In the genomic region with DNA sequence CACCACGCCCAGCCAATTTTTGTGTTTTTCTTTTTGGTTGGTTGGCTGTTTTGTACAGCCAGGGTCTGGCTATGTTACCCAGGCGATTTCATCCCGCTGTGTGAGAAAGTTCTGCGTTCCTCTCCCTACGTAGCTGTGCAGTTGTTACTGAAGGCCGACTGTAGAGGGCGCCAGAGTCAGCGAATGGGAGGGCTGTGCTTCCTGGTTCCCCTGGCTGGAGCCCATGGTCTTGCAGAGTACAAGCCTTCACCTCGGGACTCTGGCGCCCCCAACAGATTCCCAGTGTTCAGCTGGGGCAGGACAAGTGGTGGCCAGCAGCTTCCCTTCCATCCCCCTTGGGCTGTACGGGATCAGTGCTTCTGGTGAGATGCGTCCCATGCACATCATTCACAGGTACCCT, we compare ENCODE assay signal across 8 cellular contexts. TPM values are rescaled to one million over a fixed set of nuclear protein-coding genes. Genes with fewer than 3 reads are reported as not detected.
DNase-seq lines count a peak whose midpoint lies in the region; ATAC-seq and TF ChIP-seq lines count a peak whose summit lies in the region.

No MANE protein-coding gene starts in this region.

- H3K4me1 ChIP-seq in Peyer's patch = no peaks in the 10 kb centered on the region

- TF ChIP-seq CTCF in Peyer's patch (IDR thresholded peaks at IDR 0.05) = no peak

- no peak overlapping the region for H3K27ac Mint-ChIP-seq in activated naive CD4-positive, alpha-beta T cell treated with anti-CD3 and anti-CD28 coated beads, Interleukin-2, amount 50 U/mL, for 72 hours

- H3K36me3 Mint-ChIP-seq in activated naive CD4-positive, alpha-beta T cell treated with anti-CD3 and anti-CD28 coated beads, Interleukin-2, amount 50 U/mL, for 72 hours = no peaks in the 10 kb centered on the region

- no peaks in the 10 kb centered on the region for H3K36me3 ChIP-seq in Peyer's patch

- DNase-seq in activated T-cell treated with anti-CD3 and anti-CD28 coated beads for 24 hours (ENCODE audit: low read depth) = peak; percentile 19
- DNase-seq in activated T-cell treated with anti-CD3 and anti-CD28 coated beads, Interleukin-2, amount 50 U/mL, for 1 hour = no peak
- peak; percentile 65 for DNase-seq in NAMALWA (ENCODE audit: low spot score)
- peak in 1 of 2 donors; percentile 54 for DNase-seq in activated naive CD4-positive, alpha-beta T cell treated with anti-CD3 and anti-CD28 coated beads, Interleukin-2, amount 50 U/mL, for 72 hours (ENCODE audit: low spot score in 2 of 2)
- peak; percentile 5 for DNase-seq in stimulated activated CD4-positive, alpha-beta T cell treated with anti-CD3 and anti-CD28 coated beads, Interleukin-4, amount 100 ng/mL, for 24 hours
- DNase-seq in DMS153 (lab: John Stamatoyannopoulos, UW) = no peak
- no peak for DNase-seq in NCI-H1436 treated with DMSO at 0.1 percent for 48 hours (lab: John Stamatoyannopoulos, UW)
- no peak for DNase-seq in Peyer's patch

- no peak for TF ChIP-seq POLR2A in Peyer's patch (IDR thresholded peaks at IDR 0.05)

- H3K9me3 Mint-ChIP-seq in activated naive CD4-positive, alpha-beta T cell treated with anti-CD3 and anti-CD28 coated beads, Interleukin-2, amount 50 U/mL, for 72 hours = no peaks in the 10 kb centered on the region

- ATAC-seq in activated naive CD4-positive, alpha-beta T cell treated with anti-CD3 and anti-CD28 coated beads, Interleukin-2, amount 50 U/mL, for 72 hours = peak; percentile 36 to 47

- no peak overlapping the region for H3K4me3 ChIP-seq in Peyer's patch

- H3K9me3 ChIP-seq in Peyer's patch = no peaks in the 10 kb centered on the region

- H3K27me3 ChIP-seq in Peyer's patch = no peaks in the 10 kb centered on the region

- H3K27ac ChIP-seq in Peyer's patch = no peak overlapping the region

RNA-seq across cellular contexts. Expression of a gene that starts 5.6 kb away (rescaled TPM):
- not detected for total RNA-seq in activated naive CD4-positive, alpha-beta T cell treated with anti-CD3 and anti-CD28 coated beads, Interleukin-2, amount 50 U/mL, for 72 hours
- total RNA-seq in Peyer's patch = not detected

Comparison
In these comparisons a context has a peak if more than half of its experiments do, and no peak if none do; other contexts are left out.
1. DNase-seq: peak in activated T-cell treated with anti-CD3 and anti-CD28 coated beads for 24 hours (single experiment), NAMALWA (single experiment) and stimulated activated CD4-positive, alpha-beta T cell treated with anti-CD3 and anti-CD28 coated beads, Interleukin-4, amount 100 ng/mL, for 24 hours (single experiment); none in activated T-cell treated with anti-CD3 and anti-CD28 coated beads, Interleukin-2, amount 50 U/mL, for 1 hour (single experiment), DMS153 (single experiment), NCI-H1436 treated with DMSO at 0.1 percent for 48 hours (single experiment) and Peyer's patch (0 of 3).